Comparison of ENCODE assay signal across 1 cellular context in genomic region chr2:29766191-29766590, GRCh38.
TF ChIP-seq lines count a peak whose summit lies in the region.

No MANE protein-coding gene starts in this region.

TF ChIP-seq in GM23338, 12 proteins besides CTCF, POLR2A, EP300 and RAD21 (continued from another document):
- TF ChIP-seq ZNF114 (CRISPR knock-in tag; IDR thresholded peaks at IDR 0.05) (no peak), POLR2AphosphoS5 (IDR thresholded peaks at IDR 0.05; ENCODE audit: low read depth) (no peak), STAT1 (IDR thresholded peaks at IDR 0.05; ENCODE audit: unreplicated experiment) (no peak), ZNF462 (CRISPR knock-in tag; IDR thresholded peaks at IDR 0.05) (no peak), JUNB (IDR thresholded peaks at IDR 0.05; ENCODE audit: unreplicated experiment) (no peak), EZH2 (IDR thresholded peaks at IDR 0.05; ENCODE audit: low read depth, unreplicated experiment) (no peak)
